18 cellular contexts compared by ENCODE assay signal in the genomic region with DNA sequence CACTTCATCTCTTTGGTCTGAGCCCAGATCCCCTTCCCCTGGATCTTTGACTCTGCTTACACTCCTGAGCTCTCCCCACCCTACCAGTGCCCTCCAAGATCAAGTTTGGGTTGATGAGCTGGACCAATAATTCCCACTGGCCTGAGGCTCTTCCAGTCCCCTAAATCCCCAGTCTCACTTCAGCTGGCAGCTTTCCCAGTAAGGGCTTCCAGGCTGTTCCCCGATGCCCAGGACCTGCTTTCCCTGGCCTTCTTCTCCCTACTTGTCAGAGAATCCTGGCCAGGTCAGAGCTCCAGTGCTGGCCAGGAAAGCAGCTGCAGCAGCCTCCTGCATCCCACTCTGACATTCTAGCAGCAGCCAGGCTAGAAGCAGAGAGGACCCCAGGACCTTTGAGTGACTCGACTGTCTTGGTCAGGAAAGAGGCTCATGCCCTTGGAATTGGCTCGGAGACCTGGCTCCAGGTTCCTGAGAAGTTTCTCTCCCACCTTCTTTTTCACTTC. TPM values are rescaled to one million over a fixed set of nuclear protein-coding genes. Genes with fewer than 3 reads are reported as not detected.
DNase-seq lines count a peak whose midpoint lies in the region; ATAC-seq and TF ChIP-seq lines count a peak whose summit lies in the region.
"Had no signal": no experiment of that assay in that cellular context is flagged by ENCODE, and none has a peak within 500 bp of the region (broad histone marks: within the 10 kb centered on the region; RNA-seq: fewer than 3 reads in every experiment).

No MANE protein-coding gene starts in this region.

- no peaks in the 10 kb centered on the region for H3K9me3 Mint-ChIP-seq in activated naive CD8-positive, alpha-beta T cell treated with anti-CD3 and anti-CD28 coated beads, Interleukin-2, amount 10 ng/mL, durations not matched to agents 7 days and 5 days
- H3K9me3 Mint-ChIP-seq in activated naive CD8-positive, alpha-beta T cell treated with anti-CD3 and anti-CD28 coated beads for 36 hours: no peaks in the 10 kb centered on the region
- no peaks in the 10 kb centered on the region for H3K9me3 Mint-ChIP-seq in chondrocyte (ENCODE audit: low read depth)
- H3K9me3 Mint-ChIP-seq: CD4-positive, alpha-beta T cell; GM23338 had no signal

- intact Hi-C loops in posterior vena cava (cut with DNase I): no loop called here

- no peak overlapping the region for H3K4me3 Mint-ChIP-seq in activated naive CD8-positive, alpha-beta T cell treated with anti-CD3 and anti-CD28 coated beads, Interleukin-2, amount 10 ng/mL, durations not matched to agents 7 days and 5 days
- no peak overlapping the region for H3K4me3 Mint-ChIP-seq in activated naive CD8-positive, alpha-beta T cell treated with anti-CD3 and anti-CD28 coated beads for 36 hours
- no peak overlapping the region for H3K4me3 Mint-ChIP-seq in chondrocyte (ENCODE audit: unreplicated experiment)
- H3K4me3 Mint-ChIP-seq: CD4-positive, alpha-beta T cell; GM23338 had no signal

- H3K4me1 Mint-ChIP-seq in activated naive CD8-positive, alpha-beta T cell treated with anti-CD3 and anti-CD28 coated beads, Interleukin-2, amount 10 ng/mL, durations not matched to agents 7 days and 5 days: peaks cover 10% of the 10 kb centered on the region
- H3K4me1 Mint-ChIP-seq in activated naive CD8-positive, alpha-beta T cell treated with anti-CD3 and anti-CD28 coated beads for 36 hours: peaks cover 12% of the 10 kb centered on the region
- H3K4me1 Mint-ChIP-seq in chondrocyte (ENCODE audit: low read depth): peaks cover 17% of the 10 kb centered on the region

- POLR2A ChIA-PET in activated naive CD8-positive, alpha-beta T cell treated with anti-CD3 and anti-CD28 coated beads, Interleukin-2, amount 10 ng/mL, durations not matched to agents 7 days and 5 days (lab: Charles Lee): no interaction called here
- POLR2A ChIA-PET in GM10248 (lab: Yijun Ruan, JAX): no interaction called here

- in situ Hi-C loops in GM13976 (cut with MboI; ENCODE audit: low sequenced_read_pairs, unreplicated experiment): no loop called here

- CTCF ChIA-PET in GM10248 (lab: Yijun Ruan, JAX): interaction anchor here (0.8 to 5.8 kb wide), 6 partner anchors 9 to 35 kb away, joined by 3 to 39 read pairs (median 5); no protein-coding TSS in a partner anchor

- DNase-seq in activated naive CD8-positive, alpha-beta T cell treated with anti-CD3 and anti-CD28 coated beads, Interleukin-2, amount 10 ng/mL, durations not matched to agents 7 days and 5 days: peak; percentile 18
- no peak for DNase-seq in activated naive CD8-positive, alpha-beta T cell treated with anti-CD3 and anti-CD28 coated beads for 36 hours
- peak; percentile 34 for DNase-seq in chondrocyte (ENCODE audit: low spot score)
- DNase-seq in posterior vena cava (ENCODE audit: low spot score): peak; percentile 28
- DNase-seq in GM10248 (ENCODE audit: extremely low spot score): no peak
- no peak for DNase-seq in GM13976 (ENCODE audit: low spot score)
- DNase-seq in hepatic stellate cell (ENCODE audit: low spot score): no peak
- DNase-seq: KBM-7, MM.1S, NCI-H2029, NCI-H446, NCI-H524 treated with DMSO at 0.1 percent for 48 hours, NCI-H774, SIG-M5 had no signal

- peaks cover 68% of the 10 kb centered on the region for H3K27me3 Mint-ChIP-seq in activated naive CD8-positive, alpha-beta T cell treated with anti-CD3 and anti-CD28 coated beads, Interleukin-2, amount 10 ng/mL, durations not matched to agents 7 days and 5 days
- H3K27me3 Mint-ChIP-seq in activated naive CD8-positive, alpha-beta T cell treated with anti-CD3 and anti-CD28 coated beads for 36 hours: peaks cover 64% of the 10 kb centered on the region
- peaks cover 63% of the 10 kb centered on the region for H3K27me3 Mint-ChIP-seq in chondrocyte (ENCODE audit: low read depth)

- TF ChIP-seq CTCF in chondrocyte (IDR thresholded peaks at IDR 0.05) (no peak), GM10248 (IDR thresholded peaks at IDR 0.05; ENCODE audit: control extremely low read depth, extremely low read depth, low read depth, missing control alignments) (no peak), GM13976 (IDR thresholded peaks at IDR 0.05; ENCODE audit: borderline replicate concordance, control extremely low read depth, extremely low read depth, insufficient read depth, missing control alignments) (no peak)

- no peak overlapping the region for H3K27ac Mint-ChIP-seq in activated naive CD8-positive, alpha-beta T cell treated with anti-CD3 and anti-CD28 coated beads, Interleukin-2, amount 10 ng/mL, durations not matched to agents 7 days and 5 days
- no peak overlapping the region for H3K27ac Mint-ChIP-seq in activated naive CD8-positive, alpha-beta T cell treated with anti-CD3 and anti-CD28 coated beads for 36 hours
- no peak overlapping the region for H3K27ac Mint-ChIP-seq in chondrocyte (ENCODE audit: unreplicated experiment)
- H3K27ac Mint-ChIP-seq: CD4-positive, alpha-beta T cell; GM23338 had no signal

- no peaks in the 10 kb centered on the region for H3K36me3 Mint-ChIP-seq in activated naive CD8-positive, alpha-beta T cell treated with anti-CD3 and anti-CD28 coated beads, Interleukin-2, amount 10 ng/mL, durations not matched to agents 7 days and 5 days
- no peaks in the 10 kb centered on the region for H3K36me3 Mint-ChIP-seq in activated naive CD8-positive, alpha-beta T cell treated with anti-CD3 and anti-CD28 coated beads for 36 hours
- peaks cover 1% of the 10 kb centered on the region for H3K36me3 Mint-ChIP-seq in chondrocyte (ENCODE audit: low read depth)

- ATAC-seq in activated naive CD8-positive, alpha-beta T cell treated with anti-CD3 and anti-CD28 coated beads, Interleukin-2, amount 10 ng/mL, durations not matched to agents 7 days and 5 days (ENCODE audit: low read depth): no peak
- ATAC-seq: GM23338 had no signal

RNA-seq across cellular contexts. Expression of gene WNT6, which starts 3.5 kb away (rescaled TPM):
- not detected for total RNA-seq in activated naive CD8-positive, alpha-beta T cell treated with anti-CD3 and anti-CD28 coated beads, Interleukin-2, amount 10 ng/mL, durations not matched to agents 7 days and 5 days
- under 1 TPM in 1 of 2 experiments, not detected in 1; 0.21 TPM for total RNA-seq in activated naive CD8-positive, alpha-beta T cell treated with anti-CD3 and anti-CD28 coated beads for 36 hours
- total RNA-seq in chondrocyte: not detected in 3 replicates
- under 1 TPM; 0.23 to 0.24 TPM for total RNA-seq in posterior vena cava
- total RNA-seq: CD4-positive, alpha-beta T cell; GM23338 had no signal

RNA-seq across cellular contexts. Expression of gene WNT10A, which starts 17.6 kb away (rescaled TPM):
- 1 to 10 TPM; 1.9 to 2.5 TPM for total RNA-seq in activated naive CD8-positive, alpha-beta T cell treated with anti-CD3 and anti-CD28 coated beads, Interleukin-2, amount 10 ng/mL, durations not matched to agents 7 days and 5 days
- 1 to 10 TPM; 6.8 to 7.1 TPM for total RNA-seq in activated naive CD8-positive, alpha-beta T cell treated with anti-CD3 and anti-CD28 coated beads for 36 hours
- total RNA-seq in chondrocyte: not detected in 3 replicates
- not detected for total RNA-seq in posterior vena cava
- total RNA-seq: GM23338 had no signal

RNA-seq across cellular contexts. Expression of gene PRKAG3, which starts 31.5 kb away (rescaled TPM):
- total RNA-seq in activated naive CD8-positive, alpha-beta T cell treated with anti-CD3 and anti-CD28 coated beads, Interleukin-2, amount 10 ng/mL, durations not matched to agents 7 days and 5 days: not detected
- total RNA-seq in activated naive CD8-positive, alpha-beta T cell treated with anti-CD3 and anti-CD28 coated beads for 36 hours: not detected
- total RNA-seq in chondrocyte: not detected in 3 replicates
- total RNA-seq in posterior vena cava: under 1 TPM in 1 of 2 donors, not detected in 1; 0.23 TPM
- total RNA-seq: CD4-positive, alpha-beta T cell; Daoy; G401; GM23338 had no signal

Comparison
In these comparisons a context has a peak if more than half of its experiments do, and no peak if none do; other contexts are left out.
1. DNase-seq: peak in activated naive CD8-positive, alpha-beta T cell treated with anti-CD3 and anti-CD28 coated beads, Interleukin-2, amount 10 ng/mL, durations not matched to agents 7 days and 5 days (single experiment), chondrocyte (single experiment) and posterior vena cava (single experiment); none in activated naive CD8-positive, alpha-beta T cell treated with anti-CD3 and anti-CD28 coated beads for 36 hours (single experiment), GM10248 (single experiment), GM13976 (single experiment) and hepatic stellate cell (single experiment).